24 cellular contexts compared by ENCODE assay signal in the genomic region with DNA sequence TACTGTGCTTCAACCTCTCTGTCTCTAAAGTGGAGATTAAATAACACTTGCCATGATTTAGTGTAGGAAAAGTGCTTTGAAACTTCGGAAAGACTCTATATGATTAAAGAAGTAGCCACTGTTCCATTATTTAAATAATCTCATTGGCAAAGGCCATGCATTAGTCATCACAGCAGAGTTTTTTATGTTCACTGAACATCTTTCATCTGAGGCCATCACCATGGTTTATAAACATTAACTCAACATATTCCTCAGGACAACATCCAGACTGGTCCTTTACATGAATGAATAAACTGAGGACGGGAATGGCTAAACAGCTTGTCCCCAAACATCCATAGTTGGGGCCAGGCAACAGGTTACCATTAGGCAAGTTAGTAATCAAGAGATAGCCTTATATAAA.
DNase-seq lines count a peak whose midpoint lies in the region; TF ChIP-seq lines count a peak whose summit lies in the region.
"Had no signal": no experiment of that assay in that cellular context is flagged by ENCODE, and none has a peak within 500 bp of the region (broad histone marks: within the 10 kb centered on the region; RNA-seq: fewer than 3 reads in every experiment).

No MANE protein-coding gene starts in this region.

- no peaks in the 10 kb centered on the region for H3K9me3 ChIP-seq in smooth muscle cell (replicated peaks; ENCODE audit: low read depth)
- H3K9me3 ChIP-seq in endodermal cell (ENCODE audit: control insufficient read depth, low read length) = no peaks in the 10 kb centered on the region
- H3K9me3 ChIP-seq: ascending aorta, BLaER1, vagina had no signal

- H3K9ac ChIP-seq in smooth muscle cell (ENCODE audit: low read depth) (no peak overlapping the region), endodermal cell (ENCODE audit: extremely low read depth, low read length, poor library complexity, severe bottlenecking) (no peak overlapping the region)
- H3K9ac ChIP-seq: BLaER1 had no signal

- H3K4me1 ChIP-seq in smooth muscle cell (ENCODE audit: low read depth) (no peaks in the 10 kb centered on the region), endodermal cell (ENCODE audit: control insufficient read depth, insufficient read depth, low read length) (peaks cover 10% of the 10 kb centered on the region)
- H3K4me1 ChIP-seq: ascending aorta, BLaER1, vagina had no signal

- peak overlapping the region; percentile 65 for H3K27ac ChIP-seq in smooth muscle cell (ENCODE audit: low read depth)
- no peak overlapping the region for H3K27ac ChIP-seq in endodermal cell (ENCODE audit: low read depth, low read length)
- H3K27ac ChIP-seq: ascending aorta, BLaER1, RWPE1, skin epidermis, vagina had no signal

- H3K4me3 ChIP-seq in fibroblast of the aortic adventitia (ENCODE audit: low read depth, low read length) (no peak overlapping the region), smooth muscle cell (no peak overlapping the region), endodermal cell (ENCODE audit: low read length) (no peak overlapping the region)
- H3K4me3 ChIP-seq: ascending aorta, BLaER1, skin epidermis, vagina had no signal

- no peaks in the 10 kb centered on the region for H4K20me1 ChIP-seq in smooth muscle cell (ENCODE audit: low read depth)
- H4K20me1 ChIP-seq: BLaER1 had no signal

- H3K36me3 Mint-ChIP-seq in HFFc6 (ENCODE audit: low read depth) (peaks cover 7% of the 10 kb centered on the region; the same call in 1 of the 2 replicates), endodermal cell (ENCODE audit: low read depth) (no peaks in the 10 kb centered on the region)
- H3K36me3 Mint-ChIP-seq: activated naive CD4-positive, alpha-beta T cell treated with anti-CD3 and anti-CD28 coated beads, Interleukin-2, amount 10 ng/mL, durations not matched to agents 7 days and 5 days; memory B cell; T-cell had no signal

- H3K27me3 ChIP-seq in smooth muscle cell (ENCODE audit: low read depth) = no peaks in the 10 kb centered on the region
- no peaks in the 10 kb centered on the region for H3K27me3 ChIP-seq in endodermal cell (ENCODE audit: control insufficient read depth, insufficient read depth, low read length, poor library complexity, severe bottlenecking)
- H3K27me3 ChIP-seq: ascending aorta, BLaER1, vagina had no signal

- 37% methylated on average over 2 of the region's 2 CpGs for WGBS in smooth muscle cell (ENCODE audit: low lambda C conversion rate)
- WGBS in endodermal cell (ENCODE audit: insufficient coverage in 1 of 2, insufficient read length in 1 of 2), 2 experiments = 84 to 93% methylated on average over 2 of the region's 2 CpGs

- no peaks in the 10 kb centered on the region for H3K79me2 ChIP-seq in smooth muscle cell (ENCODE audit: low read depth)

- H3K36me3 ChIP-seq in smooth muscle cell (ENCODE audit: low read depth) = no peaks in the 10 kb centered on the region
- H3K36me3 ChIP-seq in endodermal cell (ENCODE audit: control insufficient read depth, insufficient read depth, low read length) = no peaks in the 10 kb centered on the region
- H3K36me3 ChIP-seq: ascending aorta, BLaER1, vagina had no signal

- peaks cover 13% of the 10 kb centered on the region for H3F3A ChIP-seq in smooth muscle cell (ENCODE audit: low read depth)

- H3K27me3 Mint-ChIP-seq in HFFc6 (ENCODE audit: insufficient read depth) (no peaks in the 10 kb centered on the region), endodermal cell (ENCODE audit: insufficient read depth) (no peaks in the 10 kb centered on the region)
- H3K27me3 Mint-ChIP-seq: activated naive CD4-positive, alpha-beta T cell treated with anti-CD3 and anti-CD28 coated beads, Interleukin-2, amount 10 ng/mL, durations not matched to agents 7 days and 5 days; dendritic cell treated with granulocyte-macrophage colony-stimulating factor and Interleukin-4, amounts not matched to agents 40 ng/mL and 50 ng/mL, for 4 days had no signal

- DNase-seq in HFFc6 = peak; percentile 68
- DNase-seq in amniotic epithelial cell (ENCODE audit: low read depth) = peak; percentile 65
- peak; percentile 60 for DNase-seq in fibroblast of the aortic adventitia (ENCODE audit: low read depth)
- no peak for DNase-seq in smooth muscle cell (lab: John Stamatoyannopoulos, UW; ENCODE audit: unreplicated experiment)
- DNase-seq in SKM-1 (lab: John Stamatoyannopoulos, UW; ENCODE audit: unreplicated experiment) = no peak
- DNase-seq in midbrain (lab: John Stamatoyannopoulos, UW) = no peak
- no peak for DNase-seq in endodermal cell
- DNase-seq: activated CD4-positive, alpha-beta memory T cell treated with anti-CD3 and anti-CD28 coated beads, Interleukin-2, amount 10 ng/mL, durations not matched to agents 7 days and 5 days; activated naive CD4-positive, alpha-beta T cell treated with anti-CD3 and anti-CD28 coated beads, Interleukin-2, amount 10 ng/mL, durations not matched to agents 7 days and 5 days; activated T-cell treated with anti-CD3 and anti-CD28 coated beads, Interleukin-2, amount 50 U/mL, for 4 hours; DMS153; erythroblast; NCI-H1436; stimulated activated CD4-positive, alpha-beta T cell treated with anti-CD3 and anti-CD28 coated beads, Interleukin-4, amount 100 ng/mL, for 1 hour; substantia nigra; T-cell had no signal

- peak overlapping the region; percentile 34 for H3K4me2 ChIP-seq in smooth muscle cell
- H3K4me2 ChIP-seq: BLaER1 had no signal

- H3K9me3 Mint-ChIP-seq in HFFc6 (peaks cover 6% of the 10 kb centered on the region; the same call in 1 of the 2 replicates), endodermal cell (no peaks in the 10 kb centered on the region)
- H3K9me3 Mint-ChIP-seq: activated CD4-positive, alpha-beta memory T cell treated with anti-CD3 and anti-CD28 coated beads, Interleukin-2, amount 10 ng/mL, durations not matched to agents 7 days and 5 days; activated naive CD4-positive, alpha-beta T cell treated with anti-CD3 and anti-CD28 coated beads, Interleukin-2, amount 10 ng/mL, durations not matched to agents 7 days and 5 days; activated T-cell treated with anti-CD3 and anti-CD28 coated beads, Interleukin-2, amount 50 U/mL, for 4 hours; dendritic cell treated with granulocyte-macrophage colony-stimulating factor and Interleukin-4, amounts not matched to agents 40 ng/mL and 50 ng/mL, for 4 days; memory B cell; nephron; T-cell had no signal

- H3K27ac Mint-ChIP-seq in HFFc6 = peak overlapping the region; percentile 94
- no peak overlapping the region for H3K27ac Mint-ChIP-seq in endodermal cell
- H3K27ac Mint-ChIP-seq: activated CD4-positive, alpha-beta memory T cell treated with anti-CD3 and anti-CD28 coated beads, Interleukin-2, amount 10 ng/mL, durations not matched to agents 7 days and 5 days; activated naive CD4-positive, alpha-beta T cell treated with anti-CD3 and anti-CD28 coated beads, Interleukin-2, amount 10 ng/mL, durations not matched to agents 7 days and 5 days; dendritic cell treated with granulocyte-macrophage colony-stimulating factor and Interleukin-4, amounts not matched to agents 40 ng/mL and 50 ng/mL, for 4 days; memory B cell; nephron; T-cell had no signal

- no peak overlapping the region for H2AFZ ChIP-seq in smooth muscle cell (ENCODE audit: low read depth)

- TF ChIP-seq CTCF in HFFc6 (IDR thresholded peaks at IDR 0.05) (no peak), fibroblast of the aortic adventitia (IDR thresholded peaks at IDR 0.05; ENCODE audit: insufficient read depth, low read length) (no peak), smooth muscle cell (IDR thresholded peaks at IDR 0.05; ENCODE audit: borderline replicate concordance, insufficient read depth, poor library complexity, severe bottlenecking) (no peak), endodermal cell (conservative IDR thresholded peaks at IDR 0.05) (no peak)

- H3K4me3 Mint-ChIP-seq in HFFc6 = no peak overlapping the region
- H3K4me3 Mint-ChIP-seq in endodermal cell = no peak overlapping the region
- H3K4me3 Mint-ChIP-seq: activated CD4-positive, alpha-beta memory T cell treated with anti-CD3 and anti-CD28 coated beads, Interleukin-2, amount 10 ng/mL, durations not matched to agents 7 days and 5 days; activated naive CD4-positive, alpha-beta T cell treated with anti-CD3 and anti-CD28 coated beads, Interleukin-2, amount 10 ng/mL, durations not matched to agents 7 days and 5 days; activated T-cell treated with anti-CD3 and anti-CD28 coated beads, Interleukin-2, amount 50 U/mL, for 4 hours; dendritic cell treated with granulocyte-macrophage colony-stimulating factor and Interleukin-4, amounts not matched to agents 40 ng/mL and 50 ng/mL, for 4 days; memory B cell; nephron; T-cell had no signal

- H3K4me1 Mint-ChIP-seq in HFFc6 (ENCODE audit: low read depth) (peaks cover 60% of the 10 kb centered on the region), endodermal cell (peaks cover 16% of the 10 kb centered on the region)
- H3K4me1 Mint-ChIP-seq: activated CD4-positive, alpha-beta memory T cell treated with anti-CD3 and anti-CD28 coated beads, Interleukin-2, amount 10 ng/mL, durations not matched to agents 7 days and 5 days; activated naive CD4-positive, alpha-beta T cell treated with anti-CD3 and anti-CD28 coated beads, Interleukin-2, amount 10 ng/mL, durations not matched to agents 7 days and 5 days; memory B cell; T-cell had no signal

Comparison
In these comparisons a context has a peak if more than half of its experiments do, and no peak if none do; other contexts are left out.
1. DNase-seq: peak in HFFc6 (single experiment), amniotic epithelial cell (single experiment) and fibroblast of the aortic adventitia (single experiment); none in smooth muscle cell (single experiment), SKM-1 (single experiment), midbrain (single experiment) and endodermal cell (single experiment).